ENCODE assay signal across 8 cellular contexts in the genomic region with DNA sequence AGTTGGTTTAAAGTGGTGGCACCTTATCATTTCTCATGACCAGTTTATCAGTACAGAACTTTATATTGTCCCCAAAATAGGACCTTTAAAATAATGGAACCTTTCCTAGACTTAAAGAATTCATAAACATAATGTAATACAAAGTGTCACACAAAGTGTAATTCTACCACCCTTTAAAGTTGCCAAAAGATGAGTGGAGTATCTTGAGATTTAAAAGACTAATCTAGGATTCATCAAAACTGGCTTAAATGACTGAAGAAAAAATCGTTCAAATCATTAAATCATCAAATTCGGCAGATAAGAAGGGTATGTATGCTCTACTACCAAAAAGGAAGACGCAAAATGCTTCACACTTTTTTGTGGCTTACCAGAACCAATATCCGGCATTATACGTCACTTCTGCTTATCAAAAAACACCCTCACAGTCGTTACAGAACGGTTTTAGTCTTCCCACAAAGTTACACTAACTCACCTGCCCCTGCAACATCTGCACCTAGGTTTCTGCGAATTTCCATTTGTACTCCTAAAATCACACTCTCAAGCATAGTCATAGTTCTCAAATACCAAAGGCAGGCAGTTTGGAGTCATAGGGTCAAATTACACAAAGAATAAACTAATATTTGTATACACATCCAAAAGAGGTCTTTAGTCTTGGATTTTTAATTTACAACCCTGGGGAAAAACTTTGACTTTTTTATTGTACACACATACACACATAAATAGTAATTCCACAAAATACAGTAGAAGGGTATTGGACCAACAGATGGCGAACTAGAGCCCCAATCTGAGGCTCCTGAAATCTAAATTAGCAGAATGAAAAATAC. TPM values are rescaled to one million over a fixed set of nuclear protein-coding genes. Genes with fewer than 3 reads are reported as not detected.
DNase-seq lines count a peak whose midpoint lies in the region; ATAC-seq, FAIRE-seq and TF ChIP-seq lines count a peak whose summit lies in the region.

No MANE protein-coding gene starts in this region.

- H3K27ac Mint-ChIP-seq in activated T-helper 1 cell treated with anti-CD3 and anti-CD28 coated beads, Interleukin-12 subunit alpha, Interleukin-12 subunit beta, Interleukin-2, Interleukin-4 antibody, amounts not matched to agents 30 ng/mL and 10 ng/mL and 1 ng/mL, durations not matched to agents 14 hours and 24 hours and 36 hours: peak overlapping the region; percentile 91

- DNase-seq in BE2C: peak; percentile 26
- DNase-seq in GM18507 (ENCODE audit: extremely low spot score, insufficient read length, low read depth): no peak
- peak; percentile 76 for DNase-seq in NOMO-1 treated with DMSO at 0.1 percent for 48 hours (lab: John Stamatoyannopoulos, UW; ENCODE audit: unreplicated experiment)
- peak; percentile 79 for DNase-seq in activated T-helper 1 cell treated with anti-CD3 and anti-CD28 coated beads, Interleukin-12 subunit alpha, Interleukin-12 subunit beta, Interleukin-2, Interleukin-4 antibody, amounts not matched to agents 30 ng/mL and 10 ng/mL and 1 ng/mL, durations not matched to agents 14 hours and 24 hours and 36 hours (ENCODE audit: low spot score)
- no peak for DNase-seq in right cardiac atrium
- DNase-seq in NCI-H1930 (lab: John Stamatoyannopoulos, UW): no peak

- H3K27me3 ChIP-seq in BE2C (no peaks in the 10 kb centered on the region), right cardiac atrium (ENCODE audit: control insufficient read depth, insufficient read depth) (no peaks in the 10 kb centered on the region), skeletal muscle tissue (ENCODE audit: control insufficient read depth in 3 of 3, insufficient read depth in 3 of 3, low read length in 3 of 3) (no peaks in the 10 kb centered on the region)

- H3K9me3 ChIP-seq in BE2C (no peaks in the 10 kb centered on the region), right cardiac atrium (ENCODE audit: control insufficient read depth, low read length) (no peaks in the 10 kb centered on the region), skeletal muscle tissue (ENCODE audit: control insufficient read depth in 3 of 3, low read length in 3 of 3) (no peaks in the 10 kb centered on the region)

- ATAC-seq in right cardiac atrium (no peak), GM18861 (IDR thresholded peaks at IDR 0.05; ENCODE audit: unreplicated experiment) (no peak)

- H3K4me1 ChIP-seq in BE2C (peaks cover 9% of the 10 kb centered on the region), right cardiac atrium (ENCODE audit: control insufficient read depth, insufficient read depth, low read length) (peaks cover 1% of the 10 kb centered on the region), skeletal muscle tissue (ENCODE audit: control insufficient read depth in 3 of 3, insufficient read depth in 3 of 3, low read length in 3 of 3) (peaks cover 16 to 26% (median 23%) of the 10 kb centered on the region in 3 donors)

- peak overlapping the region; percentile 57 to 89 (median 77) for H3K9ac ChIP-seq in skeletal muscle tissue (ENCODE audit: low read depth in 1 of 3, low read length in 3 of 3)

- H3K9me3 Mint-ChIP-seq in activated T-helper 1 cell treated with anti-CD3 and anti-CD28 coated beads, Interleukin-12 subunit alpha, Interleukin-12 subunit beta, Interleukin-2, Interleukin-4 antibody, amounts not matched to agents 30 ng/mL and 10 ng/mL and 1 ng/mL, durations not matched to agents 14 hours and 24 hours and 36 hours: no peaks in the 10 kb centered on the region

- peak overlapping the region; percentile 73 for H3K4me3 Mint-ChIP-seq in activated T-helper 1 cell treated with anti-CD3 and anti-CD28 coated beads, Interleukin-12 subunit alpha, Interleukin-12 subunit beta, Interleukin-2, Interleukin-4 antibody, amounts not matched to agents 30 ng/mL and 10 ng/mL and 1 ng/mL, durations not matched to agents 14 hours and 24 hours and 36 hours

- TF ChIP-seq CTCF in BE2C (IDR thresholded peaks at IDR 0.05; ENCODE audit: low read depth, low read length): peak; percentile 74

- H3K4me3 ChIP-seq in BE2C (ENCODE audit: low read depth, low read length): peak overlapping the region; percentile 89
- peak overlapping the region; percentile 100 for H3K4me3 ChIP-seq in right cardiac atrium (ENCODE audit: low read length)
- peak overlapping the region; percentile 42 to 94 (median 93) for H3K4me3 ChIP-seq in skeletal muscle tissue (ENCODE audit: low read length in 3 of 3)

- H3K36me3 Mint-ChIP-seq in activated T-helper 1 cell treated with anti-CD3 and anti-CD28 coated beads, Interleukin-12 subunit alpha, Interleukin-12 subunit beta, Interleukin-2, Interleukin-4 antibody, amounts not matched to agents 30 ng/mL and 10 ng/mL and 1 ng/mL, durations not matched to agents 14 hours and 24 hours and 36 hours (ENCODE audit: low read depth): peaks cover 7% of the 10 kb centered on the region

- H3K27ac ChIP-seq in right cardiac atrium (ENCODE audit: low read length) (no peak overlapping the region), skeletal muscle tissue (ENCODE audit: low read depth, low read length) (peak overlapping the region; percentile 96)

- WGBS in right cardiac atrium: 42% methylated on average over 9 of the region's 9 CpGs

- intact Hi-C loops in activated T-helper 1 cell treated with anti-CD3 and anti-CD28 coated beads, Interleukin-12 subunit alpha, Interleukin-12 subunit beta, Interleukin-2, Interleukin-4 antibody, amounts not matched to agents 30 ng/mL and 10 ng/mL and 1 ng/mL, durations not matched to agents 14 hours and 24 hours and 36 hours (cut with micrococcal nuclease): loop anchor here (1.0 to 10.0 kb wide), 6 partner anchors 19 to 1300 kb away; a partner anchor contains a TSS
- intact Hi-C loops in right cardiac atrium (cut with DNase I): loop anchor here in 3 of 4 donors (5.0 to 10.0 kb wide), 3 partner anchors 132 to 150 kb away; no protein-coding TSS in a partner anchor

- H3K27me3 Mint-ChIP-seq in activated T-helper 1 cell treated with anti-CD3 and anti-CD28 coated beads, Interleukin-12 subunit alpha, Interleukin-12 subunit beta, Interleukin-2, Interleukin-4 antibody, amounts not matched to agents 30 ng/mL and 10 ng/mL and 1 ng/mL, durations not matched to agents 14 hours and 24 hours and 36 hours (ENCODE audit: insufficient read depth): no peaks in the 10 kb centered on the region

- FAIRE-seq in GM18507 (lab: Jason Lieb, UNC): peak; percentile 55

- H3K4me1 Mint-ChIP-seq in activated T-helper 1 cell treated with anti-CD3 and anti-CD28 coated beads, Interleukin-12 subunit alpha, Interleukin-12 subunit beta, Interleukin-2, Interleukin-4 antibody, amounts not matched to agents 30 ng/mL and 10 ng/mL and 1 ng/mL, durations not matched to agents 14 hours and 24 hours and 36 hours (ENCODE audit: low read depth): peaks cover 68% of the 10 kb centered on the region

- H3K36me3 ChIP-seq in BE2C (0 out of 2 replicates have a peak, but pooled peaks cover 3% of the 10 kb centered on the region), skeletal muscle tissue (ENCODE audit: control insufficient read depth in 3 of 3, insufficient read depth in 3 of 3, low read length in 3 of 3) (peaks cover 0 to 2% (median 0%) of the 10 kb centered on the region in 3 donors)

RNA-seq across cellular contexts. Expression of a gene that starts 1.4 kb away (rescaled TPM):
- polyA plus RNA-seq in BE2C (2012; ENCODE audit: insufficient read depth, insufficient read length, low read depth): 72.2 TPM
- total RNA-seq in activated T-helper 1 cell treated with anti-CD3 and anti-CD28 coated beads, Interleukin-12 subunit alpha, Interleukin-12 subunit beta, Interleukin-2, Interleukin-4 antibody, amounts not matched to agents 30 ng/mL and 10 ng/mL and 1 ng/mL, durations not matched to agents 14 hours and 24 hours and 36 hours: 96.7 and 99.4 TPM in 2 replicates
- total RNA-seq in right cardiac atrium (10 to 100 TPM; 36.2 to 53.8 (median 43.7) TPM), skeletal muscle tissue (94.5 TPM)
- 15.9 TPM for polyA plus RNA-seq in right cardiac atrium

Comparison
In these comparisons a context has a peak if more than half of its experiments do, and no peak if none do; other contexts are left out.
1. DNase-seq: peak in BE2C (single experiment), NOMO-1 treated with DMSO at 0.1 percent for 48 hours (single experiment) and activated T-helper 1 cell treated with anti-CD3 and anti-CD28 coated beads, Interleukin-12 subunit alpha, Interleukin-12 subunit beta, Interleukin-2, Interleukin-4 antibody, amounts not matched to agents 30 ng/mL and 10 ng/mL and 1 ng/mL, durations not matched to agents 14 hours and 24 hours and 36 hours (single experiment); none in GM18507 (single experiment), right cardiac atrium (0 of 3) and NCI-H1930 (0 of 2).
2. Peak in every context shown above with its lines, with median percentiles within 50 percentile points of each other: H3K4me3 ChIP-seq.